Comparison of ENCODE assay signal across 10 cellular contexts in the genomic region with DNA sequence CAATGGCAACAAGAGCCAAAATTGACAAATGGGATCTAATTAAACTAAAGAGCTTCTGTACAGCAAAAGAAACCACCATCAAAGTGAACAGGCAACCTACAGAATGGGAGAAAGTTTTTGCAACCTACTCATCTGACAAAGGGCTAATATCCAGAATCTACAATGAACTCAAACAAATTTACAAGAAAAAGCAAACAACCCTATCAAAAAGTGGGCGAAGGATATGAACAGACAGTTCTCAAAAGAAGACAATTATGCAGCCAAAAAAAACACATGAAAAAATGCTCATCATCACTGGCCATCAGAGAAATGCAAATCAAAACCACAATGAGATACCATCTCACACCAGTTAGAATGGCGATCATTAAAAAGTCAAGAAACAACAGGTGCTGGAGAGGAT. TPM values are rescaled to one million over a fixed set of nuclear protein-coding genes. Genes with fewer than 3 reads are reported as not detected.
A peak's percentile ranks its signal among the peaks of the same experiment; 100 is the strongest.
DNase-seq lines count a peak whose midpoint lies in the region; ATAC-seq and TF ChIP-seq lines count a peak whose summit lies in the region.
"Not testable (repeated sequence)": the region's sequence is repeated elsewhere in the genome, so short reads cannot be mapped to it uniquely, and the experiment has no call there.
"Had no signal": no experiment of that assay in that cellular context is flagged by ENCODE, and none has a peak within 500 bp of the region (broad histone marks: within the 10 kb centered on the region; RNA-seq: fewer than 3 reads in every experiment).

No MANE protein-coding gene starts in this region.

- not testable (repeated sequence) for TF ChIP-seq CTCF in CD8-positive, alpha-beta T cell (IDR thresholded peaks at IDR 0.05)

- not testable (repeated sequence) for H3K9me3 ChIP-seq in CD4-positive, CD25-positive, alpha-beta regulatory T cell (ENCODE audit: control insufficient read depth in 2 of 2, low read length in 2 of 2); CD8-positive, alpha-beta T cell (ENCODE audit: low read length)

- peak overlapping the region; percentile 86 to 89 (median 88) for H3K27ac Mint-ChIP-seq in CD4-positive, CD25-positive, alpha-beta regulatory T cell
- H3K27ac Mint-ChIP-seq in CD8-positive, alpha-beta T cell, result peak overlapping the region; percentile 77
- peak overlapping the region; percentile 60 to 81 for H3K27ac Mint-ChIP-seq in T-cell
- peak overlapping the region; percentile 41 for H3K27ac Mint-ChIP-seq in activated CD4-positive, alpha-beta T cell treated with anti-CD3 and anti-CD28 coated beads, Interleukin-2, amount 10 ng/mL, durations not matched to agents 7 days and 5 days
- peak overlapping the region; percentile 60 for H3K27ac Mint-ChIP-seq in activated CD8-positive, alpha-beta T cell treated with anti-CD3 and anti-CD28 coated beads, Interleukin-2, amount 10 ng/mL, durations not matched to agents 7 days and 5 days
- peak overlapping the region; percentile 86 for H3K27ac Mint-ChIP-seq in activated naive CD4-positive, alpha-beta T cell treated with anti-CD3 and anti-CD28 coated beads, Interleukin-2, amount 50 U/mL, for 24 hours
- peak overlapping the region; percentile 56 for H3K27ac Mint-ChIP-seq in activated naive CD8-positive, alpha-beta T cell treated with anti-CD3 and anti-CD28 coated beads, Interleukin-2, amount 10 ng/mL, durations not matched to agents 7 days and 5 days
- H3K27ac Mint-ChIP-seq in naive thymus-derived CD8-positive, alpha-beta T cell, result peak overlapping the region; percentile 84 to 100 (median 99)

- DNase-seq in CD4-positive, CD25-positive, alpha-beta regulatory T cell; CD8-positive, alpha-beta T cell; T-cell; activated CD4-positive, alpha-beta T cell treated with anti-CD3 and anti-CD28 coated beads, Interleukin-2, amount 10 ng/mL, durations not matched to agents 7 days and 5 days; activated CD8-positive, alpha-beta T cell treated with anti-CD3 and anti-CD28 coated beads, Interleukin-2, amount 10 ng/mL, durations not matched to agents 7 days and 5 days; activated naive CD8-positive, alpha-beta T cell treated with anti-CD3 and anti-CD28 coated beads, Interleukin-2, amount 10 ng/mL, durations not matched to agents 7 days and 5 days; naive thymus-derived CD8-positive, alpha-beta T cell: not testable (repeated sequence)

- H3K4me1 ChIP-seq in CD4-positive, CD25-positive, alpha-beta regulatory T cell (ENCODE audit: control insufficient read depth, insufficient read depth, low read length, poor library complexity, severe bottlenecking), result peaks cover 33% of the 10 kb centered on the region
- H3K4me1 ChIP-seq in CD8-positive, alpha-beta T cell (ENCODE audit: insufficient read depth, low read length), result peaks cover 46% of the 10 kb centered on the region

- CTCF ChIA-PET in CD8-positive, alpha-beta T cell (lab: Charles Lee); T-cell (lab: Charles Lee); activated CD4-positive, alpha-beta T cell treated with anti-CD3 and anti-CD28 coated beads, Interleukin-2, amount 10 ng/mL, durations not matched to agents 7 days and 5 days (lab: Charles Lee); activated CD8-positive, alpha-beta T cell treated with anti-CD3 and anti-CD28 coated beads, Interleukin-2, amount 10 ng/mL, durations not matched to agents 7 days and 5 days (lab: Charles Lee): not testable (repeated sequence)

- not testable (repeated sequence) for H3K27me3 Mint-ChIP-seq in CD4-positive, CD25-positive, alpha-beta regulatory T cell; CD8-positive, alpha-beta T cell (ENCODE audit: low read depth); T-cell; activated CD4-positive, alpha-beta T cell treated with anti-CD3 and anti-CD28 coated beads, Interleukin-2, amount 10 ng/mL, durations not matched to agents 7 days and 5 days; activated CD8-positive, alpha-beta T cell treated with anti-CD3 and anti-CD28 coated beads, Interleukin-2, amount 10 ng/mL, durations not matched to agents 7 days and 5 days (ENCODE audit: low read depth); activated naive CD4-positive, alpha-beta T cell treated with anti-CD3 and anti-CD28 coated beads, Interleukin-2, amount 50 U/mL, for 24 hours; activated naive CD8-positive, alpha-beta T cell treated with anti-CD3 and anti-CD28 coated beads, Interleukin-2, amount 10 ng/mL, durations not matched to agents 7 days and 5 days; naive thymus-derived CD8-positive, alpha-beta T cell

- ATAC-seq in CD4-positive, CD25-positive, alpha-beta regulatory T cell (ENCODE audit: low read depth in 2 of 2); CD8-positive, alpha-beta T cell; T-cell (replicated peaks in 1 of 4); activated CD8-positive, alpha-beta T cell treated with anti-CD3 and anti-CD28 coated beads, Interleukin-2, amount 10 ng/mL, durations not matched to agents 7 days and 5 days; activated naive CD8-positive, alpha-beta T cell treated with anti-CD3 and anti-CD28 coated beads, Interleukin-2, amount 10 ng/mL, durations not matched to agents 7 days and 5 days (ENCODE audit: low read depth); naive thymus-derived CD8-positive, alpha-beta T cell: not testable (repeated sequence)

- POLR2A ChIA-PET in CD8-positive, alpha-beta T cell (lab: Charles Lee); T-cell (lab: Charles Lee); activated CD4-positive, alpha-beta T cell treated with anti-CD3 and anti-CD28 coated beads, Interleukin-2, amount 10 ng/mL, durations not matched to agents 7 days and 5 days (lab: Charles Lee); activated CD8-positive, alpha-beta T cell treated with anti-CD3 and anti-CD28 coated beads, Interleukin-2, amount 10 ng/mL, durations not matched to agents 7 days and 5 days (lab: Charles Lee); activated naive CD8-positive, alpha-beta T cell treated with anti-CD3 and anti-CD28 coated beads, Interleukin-2, amount 10 ng/mL, durations not matched to agents 7 days and 5 days (lab: Charles Lee): not testable (repeated sequence)
- POLR2A ChIA-PET in naive thymus-derived CD8-positive, alpha-beta T cell (lab: Charles Lee), result interaction anchor here (1.3 kb wide), 1 partner anchor 8 kb away, joined by 6 read pairs; no protein-coding TSS in a partner anchor

- intact Hi-C loops in CD8-positive, alpha-beta T cell (cut with DNase I, micrococcal nuclease), result not testable (repeated sequence)

- not testable (repeated sequence) for H3K27ac ChIP-seq in CD4-positive, CD25-positive, alpha-beta regulatory T cell (ENCODE audit: insufficient read depth, low read length, poor library complexity, severe bottlenecking); CD8-positive, alpha-beta T cell (ENCODE audit: low read depth, low read length)

- H3K4me3 Mint-ChIP-seq in CD4-positive, CD25-positive, alpha-beta regulatory T cell, result peak overlapping the region in 1 of 4 donors; percentile 46
- not testable (repeated sequence) for H3K4me3 Mint-ChIP-seq in CD8-positive, alpha-beta T cell; activated CD4-positive, alpha-beta T cell treated with anti-CD3 and anti-CD28 coated beads, Interleukin-2, amount 10 ng/mL, durations not matched to agents 7 days and 5 days; activated CD8-positive, alpha-beta T cell treated with anti-CD3 and anti-CD28 coated beads, Interleukin-2, amount 10 ng/mL, durations not matched to agents 7 days and 5 days; activated naive CD4-positive, alpha-beta T cell treated with anti-CD3 and anti-CD28 coated beads, Interleukin-2, amount 50 U/mL, for 24 hours; activated naive CD8-positive, alpha-beta T cell treated with anti-CD3 and anti-CD28 coated beads, Interleukin-2, amount 10 ng/mL, durations not matched to agents 7 days and 5 days
- peak overlapping the region in 1 of 3 donors; percentile 80 for H3K4me3 Mint-ChIP-seq in T-cell
- H3K4me3 Mint-ChIP-seq in naive thymus-derived CD8-positive, alpha-beta T cell, result peak overlapping the region in 1 of 10 donors; percentile 42

- not testable (repeated sequence) for H3K27me3 ChIP-seq in CD4-positive, CD25-positive, alpha-beta regulatory T cell (ENCODE audit: control insufficient read depth, insufficient read depth, low read length); CD8-positive, alpha-beta T cell (ENCODE audit: insufficient read depth, low read length)

- H3K36me3 Mint-ChIP-seq in CD4-positive, CD25-positive, alpha-beta regulatory T cell; CD8-positive, alpha-beta T cell; T-cell; activated naive CD4-positive, alpha-beta T cell treated with anti-CD3 and anti-CD28 coated beads, Interleukin-2, amount 50 U/mL, for 24 hours; naive thymus-derived CD8-positive, alpha-beta T cell: not testable (repeated sequence)
- peaks cover 12% of the 10 kb centered on the region for H3K36me3 Mint-ChIP-seq in activated CD4-positive, alpha-beta T cell treated with anti-CD3 and anti-CD28 coated beads, Interleukin-2, amount 10 ng/mL, durations not matched to agents 7 days and 5 days (ENCODE audit: low read depth)
- H3K36me3 Mint-ChIP-seq in activated CD8-positive, alpha-beta T cell treated with anti-CD3 and anti-CD28 coated beads, Interleukin-2, amount 10 ng/mL, durations not matched to agents 7 days and 5 days (ENCODE audit: low read depth), result peaks cover 28% of the 10 kb centered on the region
- H3K36me3 Mint-ChIP-seq in activated naive CD8-positive, alpha-beta T cell treated with anti-CD3 and anti-CD28 coated beads, Interleukin-2, amount 10 ng/mL, durations not matched to agents 7 days and 5 days, result peaks cover 15% of the 10 kb centered on the region

- not testable (repeated sequence) for H3K4me3 ChIP-seq in CD4-positive, CD25-positive, alpha-beta regulatory T cell (ENCODE audit: low read depth, low read length); CD8-positive, alpha-beta T cell (ENCODE audit: low read depth, low read length)

- H3K9me3 Mint-ChIP-seq in CD4-positive, CD25-positive, alpha-beta regulatory T cell; CD8-positive, alpha-beta T cell; T-cell; activated CD4-positive, alpha-beta T cell treated with anti-CD3 and anti-CD28 coated beads, Interleukin-2, amount 10 ng/mL, durations not matched to agents 7 days and 5 days; activated naive CD4-positive, alpha-beta T cell treated with anti-CD3 and anti-CD28 coated beads, Interleukin-2, amount 50 U/mL, for 24 hours; activated naive CD8-positive, alpha-beta T cell treated with anti-CD3 and anti-CD28 coated beads, Interleukin-2, amount 10 ng/mL, durations not matched to agents 7 days and 5 days; naive thymus-derived CD8-positive, alpha-beta T cell: not testable (repeated sequence)
- H3K9me3 Mint-ChIP-seq in activated CD8-positive, alpha-beta T cell treated with anti-CD3 and anti-CD28 coated beads, Interleukin-2, amount 10 ng/mL, durations not matched to agents 7 days and 5 days (ENCODE audit: insufficient read depth), result peaks cover 13% of the 10 kb centered on the region

- H3K4me1 Mint-ChIP-seq in CD4-positive, CD25-positive, alpha-beta regulatory T cell, result peaks cover 0 to 68% (median 22%) of the 10 kb centered on the region in 4 donors
- peaks cover 60% of the 10 kb centered on the region for H3K4me1 Mint-ChIP-seq in CD8-positive, alpha-beta T cell (ENCODE audit: low read depth)
- peaks cover 55 to 68% (median 56%) of the 10 kb centered on the region in 3 donors for H3K4me1 Mint-ChIP-seq in T-cell
- peaks cover 69% of the 10 kb centered on the region for H3K4me1 Mint-ChIP-seq in activated CD4-positive, alpha-beta T cell treated with anti-CD3 and anti-CD28 coated beads, Interleukin-2, amount 10 ng/mL, durations not matched to agents 7 days and 5 days
- H3K4me1 Mint-ChIP-seq in activated CD8-positive, alpha-beta T cell treated with anti-CD3 and anti-CD28 coated beads, Interleukin-2, amount 10 ng/mL, durations not matched to agents 7 days and 5 days (ENCODE audit: low read depth), result peaks cover 82% of the 10 kb centered on the region
- peaks cover 72% of the 10 kb centered on the region for H3K4me1 Mint-ChIP-seq in activated naive CD4-positive, alpha-beta T cell treated with anti-CD3 and anti-CD28 coated beads, Interleukin-2, amount 50 U/mL, for 24 hours
- peaks cover 54% of the 10 kb centered on the region for H3K4me1 Mint-ChIP-seq in activated naive CD8-positive, alpha-beta T cell treated with anti-CD3 and anti-CD28 coated beads, Interleukin-2, amount 10 ng/mL, durations not matched to agents 7 days and 5 days
- H3K4me1 Mint-ChIP-seq in naive thymus-derived CD8-positive, alpha-beta T cell, result peaks cover 40 to 76% (median 69%) of the 10 kb centered on the region in 4 donors

- not testable (repeated sequence) for H3K36me3 ChIP-seq in CD4-positive, CD25-positive, alpha-beta regulatory T cell (ENCODE audit: control insufficient read depth, insufficient read depth, low read length); CD8-positive, alpha-beta T cell (ENCODE audit: insufficient read depth, low read length)

RNA-seq across cellular contexts. Expression of gene CD248, which starts 3.4 kb away (rescaled TPM):
- total RNA-seq in CD4-positive, CD25-positive, alpha-beta regulatory T cell, result 0.30 TPM
- polyA plus RNA-seq in CD4-positive, CD25-positive, alpha-beta regulatory T cell, result under 1 TPM; 0.06 to 0.11 (median 0.10) TPM
- total RNA-seq in CD8-positive, alpha-beta T cell, result 10 to 100 TPM; 39.3 to 41.1 TPM
- 10 to 100 TPM in 2 of 5 donors, 1 to 10 TPM in 3; 2.5 to 14.7 (median 8.7) TPM for total RNA-seq in T-cell
- total RNA-seq in activated CD4-positive, alpha-beta T cell treated with anti-CD3 and anti-CD28 coated beads, Interleukin-2, amount 10 ng/mL, durations not matched to agents 7 days and 5 days, result 1 to 10 TPM; 2.4 to 2.5 TPM
- 10 to 100 TPM; 79.5 to 80.8 TPM for total RNA-seq in activated CD8-positive, alpha-beta T cell treated with anti-CD3 and anti-CD28 coated beads, Interleukin-2, amount 10 ng/mL, durations not matched to agents 7 days and 5 days
- total RNA-seq in activated naive CD8-positive, alpha-beta T cell treated with anti-CD3 and anti-CD28 coated beads, Interleukin-2, amount 10 ng/mL, durations not matched to agents 7 days and 5 days, result 10 to 100 TPM; 80.3 to 85.5 TPM
- total RNA-seq in naive thymus-derived CD8-positive, alpha-beta T cell, result 10 to 100 TPM; 37.0 to 41.3 TPM
- 100 to 1,000 TPM in 2 of 3 donors, 10 to 100 TPM in 1; 43.8 to 128 (median 114) TPM for polyA plus RNA-seq in naive thymus-derived CD8-positive, alpha-beta T cell
- total RNA-seq: A172, Calu3 had no signal

RNA-seq across cellular contexts. Expression of gene RIN1, which starts 15.9 kb away (rescaled TPM):
- total RNA-seq in CD4-positive, CD25-positive, alpha-beta regulatory T cell, result 0.57 TPM
- polyA plus RNA-seq in CD4-positive, CD25-positive, alpha-beta regulatory T cell, result 1 to 10 TPM in 1 of 4 donors, under 1 TPM in 3; 0.33 to 1.0 (median 0.95) TPM
- 1 to 10 TPM; 1.5 to 3.2 TPM for total RNA-seq in CD8-positive, alpha-beta T cell
- total RNA-seq in T-cell, result 10 to 100 TPM in 2 of 5 donors, 1 to 10 TPM in 3; 5.0 to 11.7 (median 8.3) TPM
- 1 to 10 TPM; 1.1 to 1.6 TPM for total RNA-seq in activated CD4-positive, alpha-beta T cell treated with anti-CD3 and anti-CD28 coated beads, Interleukin-2, amount 10 ng/mL, durations not matched to agents 7 days and 5 days
- total RNA-seq in activated CD8-positive, alpha-beta T cell treated with anti-CD3 and anti-CD28 coated beads, Interleukin-2, amount 10 ng/mL, durations not matched to agents 7 days and 5 days, result 1 to 10 TPM; 1.3 TPM
- total RNA-seq in activated naive CD8-positive, alpha-beta T cell treated with anti-CD3 and anti-CD28 coated beads, Interleukin-2, amount 10 ng/mL, durations not matched to agents 7 days and 5 days, result 1 to 10 TPM; 3.0 to 5.7 TPM
- 1 to 10 TPM; 7.6 to 8.0 TPM for total RNA-seq in naive thymus-derived CD8-positive, alpha-beta T cell
- polyA plus RNA-seq in naive thymus-derived CD8-positive, alpha-beta T cell, result 1 to 10 TPM; 2.7 to 6.5 (median 3.7) TPM

RNA-seq across cellular contexts. Expression of gene BRMS1, which starts 24.6 kb away (rescaled TPM):
- total RNA-seq in CD4-positive, CD25-positive, alpha-beta regulatory T cell, result 53.4 TPM
- 10 to 100 TPM; 74.7 to 90.4 (median 82.5) TPM for polyA plus RNA-seq in CD4-positive, CD25-positive, alpha-beta regulatory T cell
- 10 to 100 TPM; 66.7 to 68.0 TPM for total RNA-seq in CD8-positive, alpha-beta T cell
- total RNA-seq in T-cell, result 10 to 100 TPM; 42.9 to 58.8 (median 54.8) TPM
- 10 to 100 TPM; 47.4 to 48.0 TPM for total RNA-seq in activated CD4-positive, alpha-beta T cell treated with anti-CD3 and anti-CD28 coated beads, Interleukin-2, amount 10 ng/mL, durations not matched to agents 7 days and 5 days
- total RNA-seq in activated CD8-positive, alpha-beta T cell treated with anti-CD3 and anti-CD28 coated beads, Interleukin-2, amount 10 ng/mL, durations not matched to agents 7 days and 5 days, result 10 to 100 TPM; 53.2 to 57.1 TPM
- 10 to 100 TPM; 45.4 to 47.8 TPM for total RNA-seq in activated naive CD8-positive, alpha-beta T cell treated with anti-CD3 and anti-CD28 coated beads, Interleukin-2, amount 10 ng/mL, durations not matched to agents 7 days and 5 days
- 10 to 100 TPM; 47.6 to 48.8 TPM for total RNA-seq in naive thymus-derived CD8-positive, alpha-beta T cell
- 10 to 100 TPM; 61.7 to 65.8 (median 63.6) TPM for polyA plus RNA-seq in naive thymus-derived CD8-positive, alpha-beta T cell

RNA-seq across cellular contexts. Expression of gene B4GAT1, which starts 27.1 kb away (rescaled TPM):
- 3.5 TPM for total RNA-seq in CD4-positive, CD25-positive, alpha-beta regulatory T cell
- polyA plus RNA-seq in CD4-positive, CD25-positive, alpha-beta regulatory T cell, result 10 to 100 TPM in 3 of 4 donors, 1 to 10 TPM in 1; 8.4 to 15.1 (median 12.3) TPM
- 1 to 10 TPM; 1.3 to 1.8 TPM for total RNA-seq in CD8-positive, alpha-beta T cell
- total RNA-seq in T-cell, result 1 to 10 TPM; 4.0 to 9.2 (median 7.9) TPM
- total RNA-seq in activated CD4-positive, alpha-beta T cell treated with anti-CD3 and anti-CD28 coated beads, Interleukin-2, amount 10 ng/mL, durations not matched to agents 7 days and 5 days, result 1 to 10 TPM; 8.5 to 9.4 TPM
- total RNA-seq in activated CD8-positive, alpha-beta T cell treated with anti-CD3 and anti-CD28 coated beads, Interleukin-2, amount 10 ng/mL, durations not matched to agents 7 days and 5 days, result 1 to 10 TPM; 7.6 TPM
- total RNA-seq in activated naive CD8-positive, alpha-beta T cell treated with anti-CD3 and anti-CD28 coated beads, Interleukin-2, amount 10 ng/mL, durations not matched to agents 7 days and 5 days, result 1 to 10 TPM; 9.5 to 9.7 TPM
- 1 to 10 TPM; 7.2 to 7.5 TPM for total RNA-seq in naive thymus-derived CD8-positive, alpha-beta T cell
- polyA plus RNA-seq in naive thymus-derived CD8-positive, alpha-beta T cell, result 10 to 100 TPM in 1 of 3 donors, 1 to 10 TPM in 2; 7.1 to 12.1 (median 8.5) TPM

RNA-seq across cellular contexts. Expression of gene TMEM151A, which starts 28.6 kb away (rescaled TPM):
- total RNA-seq in CD4-positive, CD25-positive, alpha-beta regulatory T cell, result not detected
- polyA plus RNA-seq in CD4-positive, CD25-positive, alpha-beta regulatory T cell, result not detected
- under 1 TPM; 0.19 to 0.31 TPM for total RNA-seq in CD8-positive, alpha-beta T cell
- total RNA-seq in T-cell, result under 1 TPM in 4 of 5 donors, not detected in 1; 0.19 to 0.33 (median 0.23) TPM
- total RNA-seq in activated CD4-positive, alpha-beta T cell treated with anti-CD3 and anti-CD28 coated beads, Interleukin-2, amount 10 ng/mL, durations not matched to agents 7 days and 5 days, result not detected
- not detected for total RNA-seq in activated CD8-positive, alpha-beta T cell treated with anti-CD3 and anti-CD28 coated beads, Interleukin-2, amount 10 ng/mL, durations not matched to agents 7 days and 5 days
- total RNA-seq in activated naive CD8-positive, alpha-beta T cell treated with anti-CD3 and anti-CD28 coated beads, Interleukin-2, amount 10 ng/mL, durations not matched to agents 7 days and 5 days, result not detected
- under 1 TPM in 1 of 2 experiments, not detected in 1; 0.13 TPM for total RNA-seq in naive thymus-derived CD8-positive, alpha-beta T cell
- polyA plus RNA-seq in naive thymus-derived CD8-positive, alpha-beta T cell, result not detected
- total RNA-seq: A172 had no signal

Comparison
In these comparisons a context has a peak if more than half of its experiments do, and no peak if none do; other contexts are left out.
1. H3K27ac Mint-ChIP-seq: peak in every context shown above with its lines; median percentile 99 in naive thymus-derived CD8-positive, alpha-beta T cell; 88 in CD4-positive, CD25-positive, alpha-beta regulatory T cell; 86 in activated naive CD4-positive, alpha-beta T cell treated with anti-CD3 and anti-CD28 coated beads, Interleukin-2, amount 50 U/mL, for 24 hours; 77 in CD8-positive, alpha-beta T cell; 70 in T-cell; 60 in activated CD8-positive, alpha-beta T cell treated with anti-CD3 and anti-CD28 coated beads, Interleukin-2, amount 10 ng/mL, durations not matched to agents 7 days and 5 days; 56 in activated naive CD8-positive, alpha-beta T cell treated with anti-CD3 and anti-CD28 coated beads, Interleukin-2, amount 10 ng/mL, durations not matched to agents 7 days and 5 days; 41 in activated CD4-positive, alpha-beta T cell treated with anti-CD3 and anti-CD28 coated beads, Interleukin-2, amount 10 ng/mL, durations not matched to agents 7 days and 5 days.